Comparison of ENCODE assay signal across 23 cellular contexts in genomic region chrX:35115205-35115604, GRCh38.
DNase-seq lines count a peak whose midpoint lies in the region; ATAC-seq and TF ChIP-seq lines count a peak whose summit lies in the region.
"Had no signal": no experiment of that assay in that cellular context is flagged by ENCODE, and none has a peak within 500 bp of the region (broad histone marks: within the 10 kb centered on the region; RNA-seq: fewer than 3 reads in every experiment).

No MANE protein-coding gene starts in this region.

- H3K4me3 ChIP-seq in SJSA1: no peak overlapping the region
- H3K4me3 ChIP-seq in right cardiac atrium (ENCODE audit: low read length): no peak overlapping the region
- H3K4me3 ChIP-seq: BLaER1 treated with 17β-estradiol and CSF1 and Interleukin-3, amounts not matched to agents 10 nM and 100 nM; heart right ventricle; Peyer's patch had no signal

- WGBS in right cardiac atrium: 64% methylated on average over 1 of the region's 1 CpG

- H3K27ac ChIP-seq in SJSA1 (peak overlapping the region; percentile 34; the same call in 1 of the 2 replicates), right cardiac atrium (ENCODE audit: low read length) (no peak overlapping the region), substantia nigra (ENCODE audit: low read depth, low read length, poor library complexity, severe bottlenecking) (no peak overlapping the region)
- H3K27ac ChIP-seq: BLaER1 treated with 17β-estradiol and CSF1 and Interleukin-3, amounts not matched to agents 10 nM and 100 nM; epithelial cell of prostate; heart right ventricle; Peyer's patch had no signal

- peak; percentile 39 for DNase-seq in AG20443 (ENCODE audit: low spot score)
- DNase-seq in SJSA1 (ENCODE audit: low read depth in 1 of 2, low spot score in 2 of 2): peak in 1 of 2 experiments; percentile 23
- peak; percentile 26 for DNase-seq in fibroblast of gingiva (ENCODE audit: low read depth)
- peak; percentile 25 for DNase-seq in myocyte (ENCODE audit: low read depth)
- no peak for DNase-seq in right cardiac atrium
- no peak for DNase-seq in substantia nigra (lab: John Stamatoyannopoulos, UW)
- no peak for DNase-seq in pons (ENCODE audit: low spot score)
- no peak for DNase-seq in GM10248 (ENCODE audit: extremely low spot score)
- DNase-seq: activated CD4-positive, alpha-beta T cell treated with anti-CD3 and anti-CD28 coated beads for 36 hours; activated effector memory CD4-positive, alpha-beta T cell treated with anti-CD3 and anti-CD28 coated beads, Interleukin-2, amount 50 U/mL, for 16 hours; amygdala; GDM1; heart right ventricle; islet precursor cell; naive B cell; NCI-H1436 treated with DMSO at 0.1 percent for 48 hours; NCI-H2227 treated with DMSO at 0.1 percent for 48 hours; Peyer's patch; posterior cingulate gyrus; small intestine; stimulated activated CD4-positive, alpha-beta T cell treated with anti-CD3 and anti-CD28 coated beads, Interleukin-4, amount 100 ng/mL, for 1 hour had no signal

- no peaks in the 10 kb centered on the region for H3K36me3 ChIP-seq in SJSA1
- H3K36me3 ChIP-seq: BLaER1 treated with 17β-estradiol and CSF1 and Interleukin-3, amounts not matched to agents 10 nM and 100 nM; heart right ventricle; Peyer's patch had no signal

- no peaks in the 10 kb centered on the region for H3K4me1 ChIP-seq in SJSA1 (replicated peaks)
- H3K4me1 ChIP-seq in right cardiac atrium (ENCODE audit: control insufficient read depth, insufficient read depth, low read length): no peaks in the 10 kb centered on the region
- H3K4me1 ChIP-seq: BLaER1 treated with 17β-estradiol and CSF1 and Interleukin-3, amounts not matched to agents 10 nM and 100 nM; heart right ventricle; Peyer's patch had no signal

- POLR2A ChIA-PET in GM10248 (lab: Yijun Ruan, JAX): no interaction called here

- intact Hi-C loops in right cardiac atrium (cut with DNase I): no loop called here

- no peak for ATAC-seq in right cardiac atrium
- ATAC-seq: activated CD4-positive, alpha-beta T cell treated with anti-CD3 and anti-CD28 coated beads for 36 hours; heart right ventricle had no signal

- no peak for TF ChIP-seq CTCF in GM10248 (IDR thresholded peaks at IDR 0.05; ENCODE audit: control extremely low read depth, extremely low read depth, low read depth, missing control alignments)

- no peaks in the 10 kb centered on the region for H3K27me3 ChIP-seq in SJSA1 (replicated peaks)
- no peaks in the 10 kb centered on the region for H3K27me3 ChIP-seq in right cardiac atrium (ENCODE audit: control insufficient read depth, insufficient read depth)
- H3K27me3 ChIP-seq: heart right ventricle, Peyer's patch had no signal

- CTCF ChIA-PET in GM10248 (lab: Yijun Ruan, JAX): no interaction called here

- H3K9me3 ChIP-seq in SJSA1 (replicated peaks) (no peaks in the 10 kb centered on the region), right cardiac atrium (ENCODE audit: control insufficient read depth, low read length) (no peaks in the 10 kb centered on the region)
- H3K9me3 ChIP-seq: Peyer's patch had no signal

Comparison
In these comparisons a context has a peak if more than half of its experiments do, and no peak if none do; other contexts are left out.
1. DNase-seq: peak in AG20443 (single experiment), fibroblast of gingiva (single experiment) and myocyte (single experiment); none in right cardiac atrium (0 of 3), substantia nigra (0 of 49), pons (single experiment) and GM10248 (single experiment).